31 cellular contexts compared by ENCODE assay signal in the genomic region with DNA sequence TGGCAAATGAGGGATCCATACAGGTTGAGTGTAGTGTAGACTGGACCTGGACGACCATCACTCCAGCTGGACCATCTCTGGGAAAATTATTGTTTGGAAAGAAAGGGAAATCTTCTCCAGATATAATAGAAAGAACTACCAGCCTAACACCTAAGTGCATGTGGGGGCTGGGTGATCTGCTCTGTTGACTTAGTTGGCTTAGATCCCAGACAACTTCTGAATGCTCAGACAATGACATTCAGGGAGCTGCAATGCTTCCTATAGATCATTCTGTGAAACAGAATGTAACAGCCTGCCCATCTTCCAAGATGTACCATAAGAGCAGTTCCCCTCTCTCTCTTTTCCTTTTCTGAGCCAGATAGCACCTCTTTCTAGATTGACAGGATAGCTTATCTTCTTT.
A peak's percentile ranks its signal among the peaks of the same experiment; 100 is the strongest.
DNase-seq lines count a peak whose midpoint lies in the region; ATAC-seq and TF ChIP-seq lines count a peak whose summit lies in the region.
"Had no signal": no experiment of that assay in that cellular context is flagged by ENCODE, and none has a peak within 500 bp of the region (broad histone marks: within the 10 kb centered on the region; RNA-seq: fewer than 3 reads in every experiment).

No MANE protein-coding gene starts in this region.

- POLR2A ChIA-PET in A673 (lab: Charles Lee; ENCODE audit: low non-redundant PET) (no interaction called here), WTC11 (lab: Charles Lee) (no interaction called here)

- peaks cover 9% of the 10 kb centered on the region for H3K36me3 Mint-ChIP-seq in WTC11
- H3K36me3 Mint-ChIP-seq: CD4-positive, alpha-beta memory T cell; memory B cell; stimulated activated effector memory CD8-positive, alpha-beta T cell treated with anti-CD3 and anti-CD28 coated beads, Interleukin-12 subunit alpha, Interleukin-12 subunit beta, amount 100 ng/mL, for 72 hours; type B pancreatic cell had no signal

- BruUV-seq in A673 (replicated peaks; lab: Mats Ljungman, UMichigan), result no TSS peak

- H3K27ac Mint-ChIP-seq in WTC11, result no peak overlapping the region
- H3K27ac Mint-ChIP-seq: CD4-positive, alpha-beta memory T cell; dendritic cell treated with granulocyte-macrophage colony-stimulating factor and Interleukin-4, amounts not matched to agents 40 ng/mL and 50 ng/mL, for 4 days; memory B cell; stimulated activated effector memory CD8-positive, alpha-beta T cell treated with anti-CD3 and anti-CD28 coated beads, Interleukin-12 subunit alpha, Interleukin-12 subunit beta, amount 100 ng/mL, for 72 hours; type B pancreatic cell had no signal

- no peak overlapping the region for H3K4me3 Mint-ChIP-seq in WTC11
- H3K4me3 Mint-ChIP-seq: CD4-positive, alpha-beta memory T cell; central memory CD8-positive, alpha-beta T cell; dendritic cell treated with granulocyte-macrophage colony-stimulating factor and Interleukin-4, amounts not matched to agents 40 ng/mL and 50 ng/mL, for 4 days; memory B cell; stimulated activated effector memory CD8-positive, alpha-beta T cell treated with anti-CD3 and anti-CD28 coated beads, Interleukin-12 subunit alpha, Interleukin-12 subunit beta, amount 100 ng/mL, for 72 hours; type B pancreatic cell had no signal

- no peak overlapping the region for H3K27ac ChIP-seq in A673 (ENCODE audit: low read depth, low read length, poor library complexity, severe bottlenecking)
- H3K27ac ChIP-seq: gastrocnemius medialis, hepatocyte, SJCRH30 had no signal

- peaks cover 27% of the 10 kb centered on the region for H3K9me3 Mint-ChIP-seq in WTC11

- ATAC-seq in WTC11, result no peak
- ATAC-seq: gastrocnemius medialis; K562; Panc1; sciatic nerve; stimulated activated effector memory CD8-positive, alpha-beta T cell treated with anti-CD3 and anti-CD28 coated beads, Interleukin-12 subunit alpha, Interleukin-12 subunit beta, amount 100 ng/mL, for 72 hours had no signal

- H3K4me3 ChIP-seq in A673 (ENCODE audit: low read depth, low read length, poor library complexity, severe bottlenecking) (no peak overlapping the region), LNCaP clone FGC (ENCODE audit: low read depth, low read length) (no peak overlapping the region)
- H3K4me3 ChIP-seq: gastrocnemius medialis, hepatocyte, K562, SJCRH30 had no signal

- H3K27me3 Mint-ChIP-seq in WTC11 (ENCODE audit: low read depth), result no peaks in the 10 kb centered on the region
- H3K27me3 Mint-ChIP-seq: CD4-positive, alpha-beta memory T cell; central memory CD8-positive, alpha-beta T cell; dendritic cell treated with granulocyte-macrophage colony-stimulating factor and Interleukin-4, amounts not matched to agents 40 ng/mL and 50 ng/mL, for 4 days; memory B cell had no signal

- no peaks in the 10 kb centered on the region for H3K4me1 Mint-ChIP-seq in WTC11
- H3K4me1 Mint-ChIP-seq: CD4-positive, alpha-beta memory T cell; central memory CD8-positive, alpha-beta T cell; memory B cell; stimulated activated effector memory CD8-positive, alpha-beta T cell treated with anti-CD3 and anti-CD28 coated beads, Interleukin-12 subunit alpha, Interleukin-12 subunit beta, amount 100 ng/mL, for 72 hours had no signal

- H3K27me3 ChIP-seq in A673 (replicated peaks; ENCODE audit: insufficient read depth, low read depth, low read length, poor library complexity), result no peaks in the 10 kb centered on the region
- H3K27me3 ChIP-seq: gastrocnemius medialis, hepatocyte, SJCRH30 had no signal

- H3K9me3 ChIP-seq in A673 (ENCODE audit: low read depth, low read length, poor library complexity, severe bottlenecking), result peaks cover 4% of the 10 kb centered on the region
- H3K9me3 ChIP-seq: gastrocnemius medialis, SJCRH30 had no signal

- CTCF ChIA-PET in A673 (lab: Charles Lee) (no interaction called here), WTC11 (lab: Charles Lee) (no interaction called here)

- no peaks in the 10 kb centered on the region for H3K4me1 ChIP-seq in A673 (ENCODE audit: insufficient read depth, low read length, poor library complexity, severe bottlenecking)
- H3K4me1 ChIP-seq: gastrocnemius medialis, SJCRH30 had no signal

- intact Hi-C loops in A673 (cut with micrococcal nuclease; ENCODE audit: unreplicated experiment), result no loop called here

- DNase-seq in A673 (ENCODE audit: low spot score) (peak; percentile 39), LNCaP clone FGC (ENCODE audit: low read depth) (peak; percentile 75), NCI-H2227 (lab: John Stamatoyannopoulos, UW; ENCODE audit: unreplicated experiment) (peak; percentile 20), SHP77 treated with DMSO at 0.1 percent for 48 hours (lab: John Stamatoyannopoulos, UW) (peak; percentile 26), WTC11 (ENCODE audit: low spot score) (no peak)
- DNase-seq in activated CD8-positive, alpha-beta memory T cell treated with anti-CD3 and anti-CD28 coated beads, Interleukin-2, amount 50 U/mL, for 4 hours, result no peak
- DNase-seq in activated CD4-positive, alpha-beta T cell treated with anti-CD3 and anti-CD28 coated beads, Interleukin-2, amount 50 U/mL, for 4 hours, result no peak
- no peak for DNase-seq in activated T-cell treated with anti-CD3 and anti-CD28 coated beads, Interleukin-2, amount 50 U/mL, for 48 hours
- DNase-seq: activated CD4-positive, alpha-beta T cell treated with anti-CD3 and anti-CD28 coated beads for 1 hour; activated CD8-positive, alpha-beta memory T cell treated with anti-CD3 and anti-CD28 coated beads for 24 hours; activated gamma-delta T cell; activated T-cell treated with anti-CD3 and anti-CD28 coated beads, Interleukin-2, amount 50 U/mL, for 1 hour; AML-193; CD4-positive, alpha-beta memory T cell; gastrocnemius medialis; HCEC 1CT; NCI-H1694; posterior cingulate gyrus; SJCRH30; stimulated activated CD4-positive, alpha-beta T cell treated with anti-CD3 and anti-CD28 coated beads, Interleukin-12 subunit alpha, Interleukin-12 subunit beta, amount 100 ng/mL, for 4 hours; stimulated activated CD4-positive, alpha-beta T cell treated with anti-CD3 and anti-CD28 coated beads, Interleukin-4, amount 100 ng/mL, for 1 hour; T-helper 1 cell had no signal

- no peaks in the 10 kb centered on the region for H3K36me3 ChIP-seq in A673 (ENCODE audit: insufficient read depth, low read length, poor library complexity, severe bottlenecking)
- H3K36me3 ChIP-seq: gastrocnemius medialis, SJCRH30 had no signal

- TF ChIP-seq CTCF in A673 (conservative IDR thresholded peaks at IDR 0.05; ENCODE audit: low read depth, low read length), result no peak
- no peak for TF ChIP-seq CTCF in LNCaP clone FGC (IDR thresholded peaks at IDR 0.05; ENCODE audit: control insufficient read depth, extremely low read depth, insufficient read depth)
- no peak for TF ChIP-seq CTCF in WTC11 (IDR thresholded peaks at IDR 0.05)

TF ChIP-seq in WTC11, 78 proteins besides CTCF, POLR2A, EP300 and RAD21:
- TF ChIP-seq ZNF416 (CRISPR knock-in tag; IDR thresholded peaks at IDR 0.05), result no peak
- TF ChIP-seq GTF2I (CRISPR knock-in tag; conservative IDR thresholded peaks at IDR 0.05), result no peak
- no peak for TF ChIP-seq HMGA2 (CRISPR knock-in tag; IDR thresholded peaks at IDR 0.05)
- TF ChIP-seq, protein P1, sequence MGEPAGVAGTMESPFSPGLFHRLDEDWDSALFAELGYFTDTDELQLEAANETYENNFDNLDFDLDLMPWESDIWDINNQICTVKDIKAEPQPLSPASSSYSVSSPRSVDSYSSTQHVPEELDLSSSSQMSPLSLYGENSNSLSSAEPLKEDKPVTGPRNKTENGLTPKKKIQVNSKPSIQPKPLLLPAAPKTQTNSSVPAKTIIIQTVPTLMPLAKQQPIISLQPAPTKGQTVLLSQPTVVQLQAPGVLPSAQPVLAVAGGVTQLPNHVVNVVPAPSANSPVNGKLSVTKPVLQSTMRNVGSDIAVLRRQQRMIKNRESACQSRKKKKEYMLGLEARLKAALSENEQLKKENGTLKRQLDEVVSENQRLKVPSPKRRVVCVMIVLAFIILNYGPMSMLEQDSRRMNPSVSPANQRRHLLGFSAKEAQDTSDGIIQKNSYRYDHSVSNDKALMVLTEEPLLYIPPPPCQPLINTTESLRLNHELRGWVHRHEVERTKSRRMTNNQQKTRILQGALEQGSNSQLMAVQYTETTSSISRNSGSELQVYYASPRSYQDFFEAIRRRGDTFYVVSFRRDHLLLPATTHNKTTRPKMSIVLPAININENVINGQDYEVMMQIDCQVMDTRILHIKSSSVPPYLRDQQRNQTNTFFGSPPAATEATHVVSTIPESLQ (CRISPR knock-in tag; IDR thresholded peaks at IDR 0.05), result no peak
- TF ChIP-seq ARID4B (CRISPR knock-in tag; IDR thresholded peaks at IDR 0.05; ENCODE audit: borderline replicate concordance), result no peak

Comparison
In these comparisons a context has a peak if more than half of its experiments do, and no peak if none do; other contexts are left out.
1. DNase-seq: peak in A673 (single experiment), LNCaP clone FGC (single experiment), NCI-H2227 (single experiment) and SHP77 treated with DMSO at 0.1 percent for 48 hours (single experiment); none in activated CD8-positive, alpha-beta memory T cell treated with anti-CD3 and anti-CD28 coated beads, Interleukin-2, amount 50 U/mL, for 4 hours (single experiment), WTC11 (single experiment), activated CD4-positive, alpha-beta T cell treated with anti-CD3 and anti-CD28 coated beads, Interleukin-2, amount 50 U/mL, for 4 hours (0 of 2) and activated T-cell treated with anti-CD3 and anti-CD28 coated beads, Interleukin-2, amount 50 U/mL, for 48 hours (0 of 2).